In the genomic region with DNA sequence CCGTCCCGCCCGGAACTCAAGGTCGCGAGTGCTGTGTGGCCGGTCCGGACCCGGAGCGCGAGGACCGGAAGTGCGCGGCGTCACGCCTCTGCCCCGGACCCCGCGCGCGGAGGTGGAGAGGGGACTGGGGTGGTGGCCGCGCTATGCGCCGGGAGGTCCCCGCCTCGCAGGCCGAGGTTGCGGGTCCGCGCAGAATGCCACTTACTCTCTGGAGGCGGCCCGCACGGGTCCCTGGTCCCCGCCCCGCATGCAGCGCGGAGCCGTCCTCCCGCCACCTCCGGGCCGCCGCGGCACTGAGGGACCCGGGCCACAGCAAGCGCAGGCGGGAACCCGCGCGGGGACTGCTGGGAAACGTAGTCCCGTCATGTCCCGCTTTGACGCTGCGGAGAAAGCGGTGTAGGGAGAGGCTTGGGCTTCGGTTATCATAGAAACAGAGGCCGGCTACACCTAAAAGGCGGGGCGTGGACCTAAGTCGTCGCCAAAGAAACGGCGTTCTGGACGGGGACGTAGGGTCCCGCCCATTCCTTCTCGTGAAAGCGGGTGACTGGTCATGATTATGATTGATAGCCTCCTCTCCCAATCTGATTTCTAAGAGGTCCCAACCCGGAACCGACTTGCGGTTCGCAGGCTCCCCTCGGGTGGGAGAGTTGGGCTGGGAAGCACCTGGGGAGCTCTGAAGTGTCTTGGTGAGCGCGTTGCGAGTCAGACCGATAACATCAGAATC, we compare ENCODE assay signal across 1 cellular context.
TF ChIP-seq lines count a peak whose summit lies in the region.

A gene (minus strand): TSS at position 295 of the 724 bp plus-strand sequence. CDS start 11,698 bp downstream, outside the sequence.

TF ChIP-seq in HepG2, 621 proteins besides CTCF, POLR2A, EP300 and RAD21 (continued from another document):
- TF ChIP-seq SMAD3 (CRISPR knock-in tag; IDR thresholded peaks at IDR 0.05) (0 out of 2 replicates have a peak, but pooled peaks have one; percentile 56), RELA (CRISPR knock-in tag; IDR thresholded peaks at IDR 0.05) (0 out of 2 replicates have a peak, but pooled peaks have one; percentile 61), ZNF678 (CRISPR knock-in tag; IDR thresholded peaks at IDR 0.05) (no peak; the same call in 1 of the 2 replicates), ZSCAN31 (CRISPR knock-in tag; IDR thresholded peaks at IDR 0.05; ENCODE audit: low read depth) (peak; percentile 57; the same call in 1 of the 2 replicates), ZNF780A (CRISPR knock-in tag; IDR thresholded peaks at IDR 0.05) (no peak), MAF1 (CRISPR knock-in tag; IDR thresholded peaks at IDR 0.05; ENCODE audit: borderline replicate concordance) (peak; percentile 82; the same call in 1 of the 2 replicates), ZNF703 (CRISPR knock-in tag; IDR thresholded peaks at IDR 0.05; ENCODE audit: borderline replicate concordance) (peak; percentile 69; the same call in 1 of the 2 replicates)
- TF ChIP-seq, protein P1, sequence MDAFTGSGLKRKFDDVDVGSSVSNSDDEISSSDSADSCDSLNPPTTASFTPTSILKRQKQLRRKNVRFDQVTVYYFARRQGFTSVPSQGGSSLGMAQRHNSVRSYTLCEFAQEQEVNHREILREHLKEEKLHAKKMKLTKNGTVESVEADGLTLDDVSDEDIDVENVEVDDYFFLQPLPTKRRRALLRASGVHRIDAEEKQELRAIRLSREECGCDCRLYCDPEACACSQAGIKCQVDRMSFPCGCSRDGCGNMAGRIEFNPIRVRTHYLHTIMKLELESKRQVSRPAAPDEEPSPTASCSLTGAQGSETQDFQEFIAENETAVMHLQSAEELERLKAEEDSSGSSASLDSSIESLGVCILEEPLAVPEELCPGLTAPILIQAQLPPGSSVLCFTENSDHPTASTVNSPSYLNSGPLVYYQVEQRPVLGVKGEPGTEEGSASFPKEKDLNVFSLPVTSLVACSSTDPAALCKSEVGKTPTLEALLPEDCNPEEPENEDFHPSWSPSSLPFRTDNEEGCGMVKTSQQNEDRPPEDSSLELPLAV (CRISPR knock-in tag; conservative IDR thresholded peaks at IDR 0.05; ENCODE audit: low read depth): no peak
- TF ChIP-seq, protein P2, sequence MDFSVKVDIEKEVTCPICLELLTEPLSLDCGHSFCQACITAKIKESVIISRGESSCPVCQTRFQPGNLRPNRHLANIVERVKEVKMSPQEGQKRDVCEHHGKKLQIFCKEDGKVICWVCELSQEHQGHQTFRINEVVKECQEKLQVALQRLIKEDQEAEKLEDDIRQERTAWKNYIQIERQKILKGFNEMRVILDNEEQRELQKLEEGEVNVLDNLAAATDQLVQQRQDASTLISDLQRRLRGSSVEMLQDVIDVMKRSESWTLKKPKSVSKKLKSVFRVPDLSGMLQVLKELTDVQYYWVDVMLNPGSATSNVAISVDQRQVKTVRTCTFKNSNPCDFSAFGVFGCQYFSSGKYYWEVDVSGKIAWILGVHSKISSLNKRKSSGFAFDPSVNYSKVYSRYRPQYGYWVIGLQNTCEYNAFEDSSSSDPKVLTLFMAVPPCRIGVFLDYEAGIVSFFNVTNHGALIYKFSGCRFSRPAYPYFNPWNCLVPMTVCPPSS (IDR thresholded peaks at IDR 0.05): no peak
